In genomic region chr12:113152196-113152834, GRCh38 we compare ENCODE assay signal across 10 cellular contexts. TPM values are rescaled to one million over a fixed set of nuclear protein-coding genes. Genes with fewer than 3 reads are reported as not detected.
DNase-seq lines count a peak whose midpoint lies in the region; ATAC-seq and TF ChIP-seq lines count a peak whose summit lies in the region.
"Had no signal": no experiment of that assay in that cellular context is flagged by ENCODE, and none has a peak within 500 bp of the region (broad histone marks: within the 10 kb centered on the region; RNA-seq: fewer than 3 reads in every experiment).

No MANE protein-coding gene starts in this region.

- peaks cover 71% of the 10 kb centered on the region for H3K27me3 Mint-ChIP-seq in H9 (ENCODE audit: low read depth)
- peaks cover 39% of the 10 kb centered on the region for H3K27me3 Mint-ChIP-seq in activated naive CD8-positive, alpha-beta T cell treated with anti-CD3 and anti-CD28 coated beads, Interleukin-2, amount 10 ng/mL, durations not matched to agents 7 days and 5 days

- H3K23ac ChIP-seq in H9 (ENCODE audit: insufficient read length, low read depth, low read length): no peak overlapping the region
- H3K23ac ChIP-seq in mesenchymal stem cell (ENCODE audit: low read length in 2 of 2): no peak overlapping the region

- no peak for ATAC-seq in activated naive CD8-positive, alpha-beta T cell treated with anti-CD3 and anti-CD28 coated beads, Interleukin-2, amount 10 ng/mL, durations not matched to agents 7 days and 5 days (ENCODE audit: low read depth)
- ATAC-seq in HG02938 (IDR thresholded peaks at IDR 0.05; ENCODE audit: unreplicated experiment) (no peak), HG02973 (IDR thresholded peaks at IDR 0.05; ENCODE audit: unreplicated experiment) (no peak)

- peaks cover 0 to 10% (median 6%) of the 10 kb centered on the region in 3 experiments; a peak in 5 of 7 replicates for H3K36me3 Mint-ChIP-seq in H9 (ENCODE audit: insufficient read depth in 1 of 3, low read depth in 3 of 3)
- no peaks in the 10 kb centered on the region for H3K36me3 Mint-ChIP-seq in activated naive CD8-positive, alpha-beta T cell treated with anti-CD3 and anti-CD28 coated beads, Interleukin-2, amount 10 ng/mL, durations not matched to agents 7 days and 5 days

- no peaks in the 10 kb centered on the region for H3K79me1 ChIP-seq in H9 (ENCODE audit: insufficient read depth, low read depth, low read length, poor library complexity, severe bottlenecking)
- no peaks in the 10 kb centered on the region for H3K79me1 ChIP-seq in mesenchymal stem cell (replicated peaks; ENCODE audit: low read length, poor library complexity, severe bottlenecking)

- no peak overlapping the region for H4K5ac ChIP-seq in H9 (ENCODE audit: insufficient read length, low read depth, low read length)

- peaks cover 15 to 26% of the 10 kb centered on the region in 2 experiments for H3K4me1 Mint-ChIP-seq in H9
- peaks cover 16% of the 10 kb centered on the region for H3K4me1 Mint-ChIP-seq in activated naive CD8-positive, alpha-beta T cell treated with anti-CD3 and anti-CD28 coated beads, Interleukin-2, amount 10 ng/mL, durations not matched to agents 7 days and 5 days

- no peak overlapping the region for H2BK20ac ChIP-seq in H9 (ENCODE audit: low read depth, low read length, poor library complexity, severe bottlenecking)

- no peak overlapping the region for H2BK120ac ChIP-seq in H9 (ENCODE audit: low read depth, low read length, poor library complexity, severe bottlenecking)
- no peak overlapping the region for H2BK120ac ChIP-seq in mesenchymal stem cell (ENCODE audit: low read depth, low read length)

- H3K4me3 ChIP-seq in mesenchymal stem cell (ENCODE audit: insufficient read depth in 1 of 2, low read depth in 1 of 2, low read length in 2 of 2): no peak overlapping the region
- no peak overlapping the region for H3K4me3 ChIP-seq in MG63

- no peaks in the 10 kb centered on the region for H3K9me3 ChIP-seq in H9 (ENCODE audit: control insufficient read depth, low read depth, low read length)
- H3K9me3 ChIP-seq in mesenchymal stem cell (ENCODE audit: control insufficient read depth, low read length): no peaks in the 10 kb centered on the region
- no peaks in the 10 kb centered on the region for H3K9me3 ChIP-seq in MG63

- peak; percentile 5 for DNase-seq in 8988T
- no peak for DNase-seq in H9
- no peak for DNase-seq in activated naive CD8-positive, alpha-beta T cell treated with anti-CD3 and anti-CD28 coated beads, Interleukin-2, amount 10 ng/mL, durations not matched to agents 7 days and 5 days
- DNase-seq in mesenchymal stem cell: no peak
- no peak for DNase-seq in amygdala (lab: John Stamatoyannopoulos, UW)
- DNase-seq in MG63: no peak

- H3K79me2 ChIP-seq in H9 (ENCODE audit: insufficient read depth, low read length): no peaks in the 10 kb centered on the region

- no peak overlapping the region for H2BK15ac ChIP-seq in H9 (ENCODE audit: low read depth, low read length)
- no peak overlapping the region for H2BK15ac ChIP-seq in mesenchymal stem cell (ENCODE audit: low read depth, poor library complexity, severe bottlenecking)

- H4K20me1 ChIP-seq in H9 (ENCODE audit: control insufficient read depth, insufficient read depth, insufficient read length): no peaks in the 10 kb centered on the region

- H3K14ac ChIP-seq in H9 (ENCODE audit: insufficient read depth, low read length): no peak overlapping the region
- no peak overlapping the region for H3K14ac ChIP-seq in mesenchymal stem cell (ENCODE audit: low read length in 2 of 2)

- H4K8ac ChIP-seq in H9 (replicated peaks; ENCODE audit: insufficient read length, low read depth, low read length) (no peak overlapping the region), mesenchymal stem cell (ENCODE audit: low read length) (no peak overlapping the region)

- H3K4me1 ChIP-seq in H9 (ENCODE audit: insufficient read depth, low read length) (peaks cover 3% of the 10 kb centered on the region; the same call in 1 of the 2 replicates), mesenchymal stem cell (ENCODE audit: control insufficient read depth, insufficient read depth, low read depth, low read length) (peaks cover 30% of the 10 kb centered on the region)

- no peak overlapping the region for H2BK5ac ChIP-seq in H9 (ENCODE audit: insufficient read length, low read length)
- no peak overlapping the region for H2BK5ac ChIP-seq in mesenchymal stem cell (ENCODE audit: low read depth, low read length, poor library complexity, severe bottlenecking)

- H2AK5ac ChIP-seq in H9 (ENCODE audit: insufficient read length, low read length) (no peak overlapping the region), mesenchymal stem cell (ENCODE audit: low read length, severe bottlenecking) (no peak overlapping the region)

- H3K9me3 Mint-ChIP-seq in H9: peaks cover 3% of the 10 kb centered on the region in 2 experiments; a peak in 4 of 5 replicates
- H3K9me3 Mint-ChIP-seq in activated naive CD8-positive, alpha-beta T cell treated with anti-CD3 and anti-CD28 coated beads, Interleukin-2, amount 10 ng/mL, durations not matched to agents 7 days and 5 days: no peaks in the 10 kb centered on the region

- H3K18ac ChIP-seq in H9 (ENCODE audit: insufficient read length, low read depth, low read length) (peak overlapping the region; percentile 70), mesenchymal stem cell (ENCODE audit: low read depth in 1 of 2, low read length in 2 of 2) (no peak overlapping the region)

- no peak for TF ChIP-seq CTCF in H9 (conservative IDR thresholded peaks at IDR 0.05)

- H3K4ac ChIP-seq in H9 (ENCODE audit: low read depth, low read length) (no peak overlapping the region), mesenchymal stem cell (ENCODE audit: low read depth in 1 of 2, low read length in 2 of 2) (no peak overlapping the region)

- no peak overlapping the region for H4K91ac ChIP-seq in H9 (ENCODE audit: insufficient read length, low read depth, low read length)
- H4K91ac ChIP-seq in mesenchymal stem cell (ENCODE audit: low read length): no peak overlapping the region

- no peak overlapping the region for H3K56ac ChIP-seq in H9 (ENCODE audit: insufficient read length, low read depth, low read length)

- peaks cover 11% of the 10 kb centered on the region for H3K23me2 ChIP-seq in H9 (ENCODE audit: insufficient read length, low read depth, low read length, poor library complexity, severe bottlenecking)

- peak overlapping the region; percentile 53 to 69 for H3K4me3 Mint-ChIP-seq in H9
- peak overlapping the region; percentile 83 for H3K4me3 Mint-ChIP-seq in activated naive CD8-positive, alpha-beta T cell treated with anti-CD3 and anti-CD28 coated beads, Interleukin-2, amount 10 ng/mL, durations not matched to agents 7 days and 5 days

- H3K36me3 ChIP-seq in mesenchymal stem cell (ENCODE audit: control insufficient read depth in 1 of 2, insufficient read depth in 2 of 2, low read depth in 1 of 2, low read length in 2 of 2) (peaks cover 0 to 2% of the 10 kb centered on the region in 2 experiments), MG63 (no peaks in the 10 kb centered on the region)

- no peak overlapping the region for H2AFZ ChIP-seq in H9 (ENCODE audit: low read length)
- no peak overlapping the region for H2AFZ ChIP-seq in mesenchymal stem cell (ENCODE audit: low read depth, low read length)

- H3K9ac ChIP-seq in H9 (ENCODE audit: extremely low read depth, insufficient read length, low read length) (no peak overlapping the region), mesenchymal stem cell (ENCODE audit: low read length) (no peak overlapping the region)

- H3K27me3 ChIP-seq in H9 (ENCODE audit: insufficient read depth, low read length) (peaks cover 14% of the 10 kb centered on the region; the same call in 1 of the 2 replicates), mesenchymal stem cell (ENCODE audit: control insufficient read depth in 1 of 2, insufficient read depth in 1 of 2, low read length in 2 of 2) (peaks cover 39 to 68% of the 10 kb centered on the region in 2 experiments), MG63 (peaks cover 19% of the 10 kb centered on the region)

- H3K27ac ChIP-seq in H9 (ENCODE audit: insufficient read length, low read depth, low read length) (no peak overlapping the region), mesenchymal stem cell (ENCODE audit: low read length, poor library complexity, severe bottlenecking) (no peak overlapping the region)

- POLR2A ChIA-PET in activated naive CD8-positive, alpha-beta T cell treated with anti-CD3 and anti-CD28 coated beads, Interleukin-2, amount 10 ng/mL, durations not matched to agents 7 days and 5 days (lab: Charles Lee): interaction anchor here (0.8 to 1.3 kb wide), 5 partner anchors 16 to 245 kb away, joined by 3 to 5 read pairs (median 4); partner anchors contain the start of genes OAS1, OAS3 and RASAL1

- H3K27ac Mint-ChIP-seq in H9: no peak overlapping the region; a peak in 2 of 7 replicates
- H3K27ac Mint-ChIP-seq in activated naive CD8-positive, alpha-beta T cell treated with anti-CD3 and anti-CD28 coated beads, Interleukin-2, amount 10 ng/mL, durations not matched to agents 7 days and 5 days: peak overlapping the region; percentile 69

- H2BK12ac ChIP-seq in H9 (ENCODE audit: insufficient read length, low read depth, low read length) (no peak overlapping the region), mesenchymal stem cell (ENCODE audit: low read length in 2 of 2) (no peak overlapping the region)

- peak overlapping the region; percentile 73 for H3K4me2 ChIP-seq in H9 (ENCODE audit: insufficient read depth, insufficient read length, low read length)
- H3K4me2 ChIP-seq in mesenchymal stem cell (ENCODE audit: low read length, poor library complexity, severe bottlenecking): peak overlapping the region; percentile 78

- WGBS in H9 (ENCODE audit: extremely low coverage, insufficient read length, low lambda C conversion rate): no CpG with 5 or more reads among the region's 9 CpGs
- WGBS in mesenchymal stem cell: 15% methylated on average over 7 of the region's 9 CpGs

- H3T11ph ChIP-seq in H9 (ENCODE audit: low read length): no peak overlapping the region

RNA-seq across cellular contexts. Expression of gene CFAP73, which starts 2.8 kb away (rescaled TPM):
- not detected in 2 replicates for total RNA-seq in H9 (2021)
- under 1 TPM; 0.55 to 0.65 TPM for total RNA-seq in activated naive CD8-positive, alpha-beta T cell treated with anti-CD3 and anti-CD28 coated beads, Interleukin-2, amount 10 ng/mL, durations not matched to agents 7 days and 5 days
- not detected for polyA plus RNA-seq in mesenchymal stem cell (2013, experiment 1 of 2)
- 0.03 TPM for polyA plus RNA-seq in mesenchymal stem cell (2013, experiment 2 of 2)
- not detected in 2 replicates for total RNA-seq in MG63 (2014; rRNA removed; shearing (Covaris generic); ENCODE audit: low replicate concordance)
- total RNA-seq: dermis microvascular lymphatic vessel endothelial cell, left lobe of liver had no signal

RNA-seq across cellular contexts. Expression of gene RASAL1, which starts 16.8 kb away (rescaled TPM):
- 2.3 and 2.7 TPM in 2 replicates for total RNA-seq in H9 (2021)
- 1 to 10 TPM; 1.0 to 2.3 TPM for total RNA-seq in activated naive CD8-positive, alpha-beta T cell treated with anti-CD3 and anti-CD28 coated beads, Interleukin-2, amount 10 ng/mL, durations not matched to agents 7 days and 5 days
- polyA plus RNA-seq in mesenchymal stem cell (2013, experiment 1 of 2): not detected
- polyA plus RNA-seq in mesenchymal stem cell (2013, experiment 2 of 2): not detected
- not detected in 2 replicates for total RNA-seq in MG63 (2014; rRNA removed; shearing (Covaris generic); ENCODE audit: low replicate concordance)
- total RNA-seq: dermis microvascular lymphatic vessel endothelial cell had no signal

RNA-seq across cellular contexts. Expression of gene DDX54, which starts 33.0 kb away (rescaled TPM):
- 83.0 TPM in 2 replicates for total RNA-seq in H9 (2021)
- 10 to 100 TPM; 70.1 to 74.2 TPM for total RNA-seq in activated naive CD8-positive, alpha-beta T cell treated with anti-CD3 and anti-CD28 coated beads, Interleukin-2, amount 10 ng/mL, durations not matched to agents 7 days and 5 days
- polyA plus RNA-seq in mesenchymal stem cell (2013, experiment 1 of 2): 34.2 TPM
- polyA plus RNA-seq in mesenchymal stem cell (2013, experiment 2 of 2): 36.4 TPM
- 80.5 and 82.0 TPM in 2 replicates for total RNA-seq in MG63 (2014; rRNA removed; shearing (Covaris generic); ENCODE audit: low replicate concordance)

RNA-seq across cellular contexts. Expression of gene RITA1, which starts 33.2 kb away (rescaled TPM):
- 26.0 and 26.1 TPM in 2 replicates for total RNA-seq in H9 (2021)
- total RNA-seq in activated naive CD8-positive, alpha-beta T cell treated with anti-CD3 and anti-CD28 coated beads, Interleukin-2, amount 10 ng/mL, durations not matched to agents 7 days and 5 days: 10 to 100 TPM; 18.5 to 21.5 TPM
- 15.4 TPM for polyA plus RNA-seq in mesenchymal stem cell (2013, experiment 1 of 2)
- polyA plus RNA-seq in mesenchymal stem cell (2013, experiment 2 of 2): 14.6 TPM
- total RNA-seq in MG63 (2014; rRNA removed; shearing (Covaris generic); ENCODE audit: low replicate concordance): 34.4 and 38.6 TPM in 2 replicates
